In the genomic region with DNA sequence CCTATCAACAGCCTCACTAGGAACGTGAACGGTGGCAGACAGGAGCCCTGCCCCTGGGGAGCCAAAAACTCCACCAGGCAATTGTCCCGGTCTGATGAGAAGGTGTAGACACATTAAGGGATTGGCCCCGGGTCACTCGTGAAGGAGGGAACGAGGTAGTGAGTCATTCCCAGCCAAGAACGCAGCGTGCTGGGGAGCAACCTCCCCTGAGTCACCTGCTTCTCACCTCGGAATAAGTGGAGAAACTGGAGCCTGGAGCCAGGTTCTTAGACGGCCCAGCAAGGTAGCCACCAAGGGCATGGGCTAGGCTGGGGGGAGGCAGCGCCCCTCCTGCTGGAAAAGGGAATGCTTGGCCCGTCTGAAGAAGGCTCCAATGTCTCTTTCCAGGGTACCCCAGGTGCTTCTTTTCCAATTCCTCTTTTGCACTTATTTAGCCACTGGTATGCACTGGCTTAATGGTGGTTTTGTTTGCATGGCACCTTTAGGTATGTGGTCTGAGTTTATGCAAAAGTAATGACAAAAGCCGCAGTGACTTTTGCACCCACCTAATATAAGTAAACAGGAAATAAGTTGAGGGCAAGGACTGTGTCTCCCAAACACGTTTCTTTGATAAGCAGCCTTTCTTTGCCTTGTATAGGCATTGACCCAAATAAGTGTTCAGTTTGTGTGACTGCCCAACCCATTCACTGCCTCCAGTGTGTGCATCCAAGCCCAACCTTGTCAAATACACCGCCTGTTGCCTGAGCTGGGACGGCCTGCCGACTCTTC, we compare ENCODE assay signal across 1 cellular context.
A peak's percentile ranks its signal among the peaks of the same experiment; 100 is the strongest.
TF ChIP-seq lines count a peak whose summit lies in the region.

No MANE protein-coding gene starts in this region.

TF ChIP-seq in HepG2, 621 proteins besides CTCF, POLR2A, EP300 and RAD21 (continued from another document and continues in another):
- TF ChIP-seq, protein P1, sequence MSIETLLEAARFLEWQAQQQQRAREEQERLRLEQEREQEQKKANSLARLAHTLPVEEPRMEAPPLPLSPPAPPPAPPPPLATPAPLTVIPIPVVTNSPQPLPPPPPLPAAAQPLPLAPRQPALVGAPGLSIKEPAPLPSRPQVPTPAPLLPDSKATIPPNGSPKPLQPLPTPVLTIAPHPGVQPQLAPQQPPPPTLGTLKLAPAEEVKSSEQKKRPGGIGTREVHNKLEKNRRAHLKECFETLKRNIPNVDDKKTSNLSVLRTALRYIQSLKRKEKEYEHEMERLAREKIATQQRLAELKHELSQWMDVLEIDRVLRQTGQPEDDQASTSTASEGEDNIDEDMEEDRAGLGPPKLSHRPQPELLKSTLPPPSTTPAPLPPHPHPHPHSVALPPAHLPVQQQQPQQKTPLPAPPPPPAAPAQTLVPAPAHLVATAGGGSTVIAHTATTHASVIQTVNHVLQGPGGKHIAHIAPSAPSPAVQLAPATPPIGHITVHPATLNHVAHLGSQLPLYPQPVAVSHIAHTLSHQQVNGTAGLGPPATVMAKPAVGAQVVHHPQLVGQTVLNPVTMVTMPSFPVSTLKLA (IDR thresholded peaks at IDR 0.05) = peak; percentile 58
- TF ChIP-seq, protein P2, sequence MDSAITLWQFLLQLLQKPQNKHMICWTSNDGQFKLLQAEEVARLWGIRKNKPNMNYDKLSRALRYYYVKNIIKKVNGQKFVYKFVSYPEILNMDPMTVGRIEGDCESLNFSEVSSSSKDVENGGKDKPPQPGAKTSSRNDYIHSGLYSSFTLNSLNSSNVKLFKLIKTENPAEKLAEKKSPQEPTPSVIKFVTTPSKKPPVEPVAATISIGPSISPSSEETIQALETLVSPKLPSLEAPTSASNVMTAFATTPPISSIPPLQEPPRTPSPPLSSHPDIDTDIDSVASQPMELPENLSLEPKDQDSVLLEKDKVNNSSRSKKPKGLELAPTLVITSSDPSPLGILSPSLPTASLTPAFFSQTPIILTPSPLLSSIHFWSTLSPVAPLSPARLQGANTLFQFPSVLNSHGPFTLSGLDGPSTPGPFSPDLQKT (CRISPR knock-in tag; IDR thresholded peaks at IDR 0.05; ENCODE audit: borderline replicate concordance) = no peak
- TF ChIP-seq SOX13 (IDR thresholded peaks at IDR 0.05) = peak; percentile 73
- peak in 1 of 2 experiments; percentile 90; a peak in 2 of 4 replicates for TF ChIP-seq SOX13 (CRISPR knock-in tag; conservative IDR thresholded peaks at IDR 0.05 in 1 of 2, IDR thresholded peaks at IDR 0.05 in 1 of 2)
- TF ChIP-seq RARA (CRISPR knock-in tag; IDR thresholded peaks at IDR 0.05) = peak; percentile 88
- peak; percentile 80 for TF ChIP-seq RFXAP (CRISPR knock-in tag; IDR thresholded peaks at IDR 0.05; ENCODE audit: borderline replicate concordance)
- TF ChIP-seq REL (CRISPR knock-in tag; conservative IDR thresholded peaks at IDR 0.05) = no peak
- TF ChIP-seq ZNF329 (CRISPR knock-in tag; IDR thresholded peaks at IDR 0.05; ENCODE audit: low read depth) = no peak
- peak; percentile 91 for TF ChIP-seq ISL2 (CRISPR knock-in tag; IDR thresholded peaks at IDR 0.05)
- no peak for TF ChIP-seq ZNF572 (CRISPR knock-in tag; IDR thresholded peaks at IDR 0.05)
- TF ChIP-seq NFE2L1 (CRISPR knock-in tag; IDR thresholded peaks at IDR 0.05; ENCODE audit: borderline replicate concordance) = no peak
- TF ChIP-seq, protein P3, sequence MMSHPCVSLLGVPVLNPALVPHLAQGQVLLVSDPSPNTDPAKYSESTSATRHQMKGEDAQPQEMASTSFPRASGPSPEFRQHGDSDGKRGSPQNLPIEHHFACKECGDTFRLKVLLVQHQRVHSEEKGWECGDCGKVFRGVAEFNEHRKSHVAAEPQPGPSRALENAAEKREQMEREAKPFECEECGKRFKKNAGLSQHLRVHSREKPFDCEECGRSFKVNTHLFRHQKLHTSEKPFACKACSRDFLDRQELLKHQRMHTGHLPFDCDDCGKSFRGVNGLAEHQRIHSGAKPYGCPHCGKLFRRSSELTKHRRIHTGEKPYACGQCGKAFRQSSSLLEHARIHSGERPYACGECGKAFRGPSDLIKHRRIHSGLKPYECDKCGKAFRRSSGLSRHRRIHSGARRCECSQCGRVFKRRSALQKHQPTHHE (CRISPR knock-in tag; IDR thresholded peaks at IDR 0.05; ENCODE audit: borderline replicate concordance) = peak; percentile 83
- no peak for TF ChIP-seq MAZ (IDR thresholded peaks at IDR 0.05; ENCODE audit: borderline replicate concordance, low read depth, low read length)
- TF ChIP-seq MAZ (CRISPR knock-in tag; IDR thresholded peaks at IDR 0.05; ENCODE audit: low read depth) = peak; percentile 43; the same call in 1 of the 2 replicates
- peak; percentile 83 for TF ChIP-seq ERF (CRISPR knock-in tag; IDR thresholded peaks at IDR 0.05)
- TF ChIP-seq ZNF549 (CRISPR knock-in tag; IDR thresholded peaks at IDR 0.05) = no peak
- no peak for TF ChIP-seq HOXA9 (CRISPR knock-in tag; IDR thresholded peaks at IDR 0.05; ENCODE audit: borderline replicate concordance)
- TF ChIP-seq, protein P4, sequence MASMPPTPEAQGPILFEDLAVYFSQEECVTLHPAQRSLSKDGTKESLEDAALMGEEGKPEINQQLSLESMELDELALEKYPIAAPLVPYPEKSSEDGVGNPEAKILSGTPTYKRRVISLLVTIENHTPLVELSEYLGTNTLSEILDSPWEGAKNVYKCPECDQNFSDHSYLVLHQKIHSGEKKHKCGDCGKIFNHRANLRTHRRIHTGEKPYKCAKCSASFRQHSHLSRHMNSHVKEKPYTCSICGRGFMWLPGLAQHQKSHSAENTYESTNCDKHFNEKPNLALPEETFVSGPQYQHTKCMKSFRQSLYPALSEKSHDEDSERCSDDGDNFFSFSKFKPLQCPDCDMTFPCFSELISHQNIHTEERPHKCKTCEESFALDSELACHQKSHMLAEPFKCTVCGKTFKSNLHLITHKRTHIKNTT (CRISPR knock-in tag; IDR thresholded peaks at IDR 0.05) = no peak
- TF ChIP-seq NCOA5 (CRISPR knock-in tag; IDR thresholded peaks at IDR 0.05) = peak; percentile 41; the same call in 1 of the 2 replicates
- TF ChIP-seq ZNF788 (CRISPR knock-in tag; IDR thresholded peaks at IDR 0.05; ENCODE audit: borderline replicate concordance) = peak; percentile 26; the same call in 1 of the 2 replicates
- TF ChIP-seq, protein P5, sequence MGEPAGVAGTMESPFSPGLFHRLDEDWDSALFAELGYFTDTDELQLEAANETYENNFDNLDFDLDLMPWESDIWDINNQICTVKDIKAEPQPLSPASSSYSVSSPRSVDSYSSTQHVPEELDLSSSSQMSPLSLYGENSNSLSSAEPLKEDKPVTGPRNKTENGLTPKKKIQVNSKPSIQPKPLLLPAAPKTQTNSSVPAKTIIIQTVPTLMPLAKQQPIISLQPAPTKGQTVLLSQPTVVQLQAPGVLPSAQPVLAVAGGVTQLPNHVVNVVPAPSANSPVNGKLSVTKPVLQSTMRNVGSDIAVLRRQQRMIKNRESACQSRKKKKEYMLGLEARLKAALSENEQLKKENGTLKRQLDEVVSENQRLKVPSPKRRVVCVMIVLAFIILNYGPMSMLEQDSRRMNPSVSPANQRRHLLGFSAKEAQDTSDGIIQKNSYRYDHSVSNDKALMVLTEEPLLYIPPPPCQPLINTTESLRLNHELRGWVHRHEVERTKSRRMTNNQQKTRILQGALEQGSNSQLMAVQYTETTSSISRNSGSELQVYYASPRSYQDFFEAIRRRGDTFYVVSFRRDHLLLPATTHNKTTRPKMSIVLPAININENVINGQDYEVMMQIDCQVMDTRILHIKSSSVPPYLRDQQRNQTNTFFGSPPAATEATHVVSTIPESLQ (CRISPR knock-in tag; conservative IDR thresholded peaks at IDR 0.05) = peak; percentile 92
- no peak for TF ChIP-seq STAT5B (CRISPR knock-in tag; IDR thresholded peaks at IDR 0.05)
- TF ChIP-seq, protein P6, sequence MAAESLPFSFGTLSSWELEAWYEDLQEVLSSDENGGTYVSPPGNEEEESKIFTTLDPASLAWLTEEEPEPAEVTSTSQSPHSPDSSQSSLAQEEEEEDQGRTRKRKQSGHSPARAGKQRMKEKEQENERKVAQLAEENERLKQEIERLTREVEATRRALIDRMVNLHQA (CRISPR knock-in tag; IDR thresholded peaks at IDR 0.05) = peak; percentile 75; the same call in 1 of the 2 replicates
- peak; percentile 89; the same call in 1 of the 2 replicates for TF ChIP-seq ZNF558 (CRISPR knock-in tag; IDR thresholded peaks at IDR 0.05; ENCODE audit: borderline replicate concordance)
- TF ChIP-seq ZNF616 (CRISPR knock-in tag; IDR thresholded peaks at IDR 0.05; ENCODE audit: low read depth) = no peak
- TF ChIP-seq SAP130 (CRISPR knock-in tag; IDR thresholded peaks at IDR 0.05; ENCODE audit: low read depth) = peak; percentile 95
- peak; percentile 68 for TF ChIP-seq ZNF605 (CRISPR knock-in tag; IDR thresholded peaks at IDR 0.05)
- TF ChIP-seq, protein P7, sequence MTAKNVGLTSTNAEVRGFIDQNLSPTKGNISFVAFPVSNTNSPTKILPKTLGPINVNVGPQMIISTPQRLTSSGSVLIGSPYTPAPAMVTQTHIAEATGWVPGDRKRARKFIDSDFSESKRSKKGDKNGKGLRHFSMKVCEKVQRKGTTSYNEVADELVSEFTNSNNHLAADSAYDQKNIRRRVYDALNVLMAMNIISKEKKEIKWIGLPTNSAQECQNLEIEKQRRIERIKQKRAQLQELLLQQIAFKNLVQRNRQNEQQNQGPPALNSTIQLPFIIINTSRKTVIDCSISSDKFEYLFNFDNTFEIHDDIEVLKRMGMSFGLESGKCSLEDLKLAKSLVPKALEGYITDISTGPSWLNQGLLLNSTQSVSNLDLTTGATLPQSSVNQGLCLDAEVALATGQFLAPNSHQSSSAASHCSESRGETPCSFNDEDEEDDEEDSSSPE (CRISPR knock-in tag; IDR thresholded peaks at IDR 0.05) = peak; percentile 60
- TF ChIP-seq WIZ (CRISPR knock-in tag; IDR thresholded peaks at IDR 0.05) = peak; percentile 72; the same call in 1 of the 2 replicates
- TF ChIP-seq ZNF841 (CRISPR knock-in tag; IDR thresholded peaks at IDR 0.05; ENCODE audit: borderline replicate concordance) = no peak
- TF ChIP-seq, protein P8, sequence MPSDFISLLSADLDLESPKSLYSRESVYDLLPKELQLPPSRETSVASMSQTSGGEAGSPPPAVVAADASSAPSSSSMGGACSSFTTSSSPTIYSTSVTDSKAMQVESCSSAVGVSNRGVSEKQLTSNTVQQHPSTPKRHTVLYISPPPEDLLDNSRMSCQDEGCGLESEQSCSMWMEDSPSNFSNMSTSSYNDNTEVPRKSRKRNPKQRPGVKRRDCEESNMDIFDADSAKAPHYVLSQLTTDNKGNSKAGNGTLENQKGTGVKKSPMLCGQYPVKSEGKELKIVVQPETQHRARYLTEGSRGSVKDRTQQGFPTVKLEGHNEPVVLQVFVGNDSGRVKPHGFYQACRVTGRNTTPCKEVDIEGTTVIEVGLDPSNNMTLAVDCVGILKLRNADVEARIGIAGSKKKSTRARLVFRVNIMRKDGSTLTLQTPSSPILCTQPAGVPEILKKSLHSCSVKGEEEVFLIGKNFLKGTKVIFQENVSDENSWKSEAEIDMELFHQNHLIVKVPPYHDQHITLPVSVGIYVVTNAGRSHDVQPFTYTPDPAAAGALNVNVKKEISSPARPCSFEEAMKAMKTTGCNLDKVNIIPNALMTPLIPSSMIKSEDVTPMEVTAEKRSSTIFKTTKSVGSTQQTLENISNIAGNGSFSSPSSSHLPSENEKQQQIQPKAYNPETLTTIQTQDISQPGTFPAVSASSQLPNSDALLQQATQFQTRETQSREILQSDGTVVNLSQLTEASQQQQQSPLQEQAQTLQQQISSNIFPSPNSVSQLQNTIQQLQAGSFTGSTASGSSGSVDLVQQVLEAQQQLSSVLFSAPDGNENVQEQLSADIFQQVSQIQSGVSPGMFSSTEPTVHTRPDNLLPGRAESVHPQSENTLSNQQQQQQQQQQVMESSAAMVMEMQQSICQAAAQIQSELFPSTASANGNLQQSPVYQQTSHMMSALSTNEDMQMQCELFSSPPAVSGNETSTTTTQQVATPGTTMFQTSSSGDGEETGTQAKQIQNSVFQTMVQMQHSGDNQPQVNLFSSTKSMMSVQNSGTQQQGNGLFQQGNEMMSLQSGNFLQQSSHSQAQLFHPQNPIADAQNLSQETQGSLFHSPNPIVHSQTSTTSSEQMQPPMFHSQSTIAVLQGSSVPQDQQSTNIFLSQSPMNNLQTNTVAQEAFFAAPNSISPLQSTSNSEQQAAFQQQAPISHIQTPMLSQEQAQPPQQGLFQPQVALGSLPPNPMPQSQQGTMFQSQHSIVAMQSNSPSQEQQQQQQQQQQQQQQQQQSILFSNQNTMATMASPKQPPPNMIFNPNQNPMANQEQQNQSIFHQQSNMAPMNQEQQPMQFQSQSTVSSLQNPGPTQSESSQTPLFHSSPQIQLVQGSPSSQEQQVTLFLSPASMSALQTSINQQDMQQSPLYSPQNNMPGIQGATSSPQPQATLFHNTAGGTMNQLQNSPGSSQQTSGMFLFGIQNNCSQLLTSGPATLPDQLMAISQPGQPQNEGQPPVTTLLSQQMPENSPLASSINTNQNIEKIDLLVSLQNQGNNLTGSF (CRISPR knock-in tag; IDR thresholded peaks at IDR 0.05) = no peak
- TF ChIP-seq, protein P9, sequence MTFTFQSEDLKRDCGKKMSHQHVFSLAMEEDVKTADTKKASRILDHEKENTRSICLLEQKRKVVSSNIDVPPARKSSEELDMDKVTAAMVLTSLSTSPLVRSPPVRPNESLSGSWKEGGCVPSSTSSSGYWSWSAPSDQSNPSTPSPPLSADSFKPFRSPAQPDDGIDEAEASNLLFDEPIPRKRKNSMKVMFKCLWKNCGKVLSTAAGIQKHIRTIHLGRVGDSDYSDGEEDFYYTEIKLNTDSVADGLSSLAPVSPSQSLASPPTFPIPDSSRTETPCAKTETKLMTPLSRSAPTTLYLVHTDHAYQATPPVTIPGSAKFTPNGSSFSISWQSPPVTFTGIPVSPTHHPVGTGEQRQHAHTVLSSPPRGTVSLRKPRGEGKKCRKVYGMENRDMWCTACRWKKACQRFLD (CRISPR knock-in tag; IDR thresholded peaks at IDR 0.05; ENCODE audit: borderline replicate concordance) = peak; percentile 68; the same call in 1 of the 2 replicates
- TF ChIP-seq HOXD1 (CRISPR knock-in tag; IDR thresholded peaks at IDR 0.05) = 0 out of 2 replicates have a peak, but pooled peaks have one; percentile 56
- TF ChIP-seq PITX1 (CRISPR knock-in tag; IDR thresholded peaks at IDR 0.05) = peak; percentile 87; the same call in 1 of the 2 replicates
- 0 out of 2 replicates have a peak, but pooled peaks have one; percentile 33 for TF ChIP-seq NFATC3 (CRISPR knock-in tag; IDR thresholded peaks at IDR 0.05)
- TF ChIP-seq, protein P10, sequence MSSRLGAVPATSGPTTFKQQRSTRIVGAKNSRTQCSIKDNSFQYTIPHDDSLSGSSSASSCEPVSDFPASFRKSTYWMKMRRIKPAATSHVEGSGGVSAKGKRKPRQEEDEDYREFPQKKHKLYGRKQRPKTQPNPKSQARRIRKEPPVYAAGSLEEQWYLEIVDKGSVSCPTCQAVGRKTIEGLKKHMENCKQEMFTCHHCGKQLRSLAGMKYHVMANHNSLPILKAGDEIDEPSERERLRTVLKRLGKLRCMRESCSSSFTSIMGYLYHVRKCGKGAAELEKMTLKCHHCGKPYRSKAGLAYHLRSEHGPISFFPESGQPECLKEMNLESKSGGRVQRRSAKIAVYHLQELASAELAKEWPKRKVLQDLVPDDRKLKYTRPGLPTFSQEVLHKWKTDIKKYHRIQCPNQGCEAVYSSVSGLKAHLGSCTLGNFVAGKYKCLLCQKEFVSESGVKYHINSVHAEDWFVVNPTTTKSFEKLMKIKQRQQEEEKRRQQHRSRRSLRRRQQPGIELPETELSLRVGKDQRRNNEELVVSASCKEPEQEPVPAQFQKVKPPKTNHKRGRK (CRISPR knock-in tag; IDR thresholded peaks at IDR 0.05) = no peak
- TF ChIP-seq SMAD9 (CRISPR knock-in tag; IDR thresholded peaks at IDR 0.05) = no peak
- peak; percentile 64; the same call in 1 of the 2 replicates for TF ChIP-seq ZNF143 (CRISPR knock-in tag; IDR thresholded peaks at IDR 0.05)
